11 cellular contexts compared by ENCODE assay signal in genomic region chr1:30755746-30756145, GRCh38. TPM values are rescaled to one million over a fixed set of nuclear protein-coding genes. Genes with fewer than 3 reads are reported as not detected.
DNase-seq lines count a peak whose midpoint lies in the region; ATAC-seq, FAIRE-seq and TF ChIP-seq lines count a peak whose summit lies in the region.
"Had no signal": no experiment of that assay in that cellular context is flagged by ENCODE, and none has a peak within 500 bp of the region (broad histone marks: within the 10 kb centered on the region; RNA-seq: fewer than 3 reads in every experiment).

No MANE protein-coding gene starts in this region.

- H3K27ac Mint-ChIP-seq in activated T-helper 1 cell treated with anti-CD3 and anti-CD28 coated beads, Interleukin-12 subunit alpha, Interleukin-12 subunit beta, Interleukin-2, Interleukin-4 antibody, amounts not matched to agents 30 ng/mL and 10 ng/mL and 1 ng/mL, durations not matched to agents 14 hours and 24 hours and 36 hours = peak overlapping the region; percentile 42

- H4K20me1 ChIP-seq in HepG2 (ENCODE audit: insufficient read depth, low read length) = no peaks in the 10 kb centered on the region

- FAIRE-seq in HepG2 (lab: Jason Lieb, UNC) = no peak

- peaks cover 21% of the 10 kb centered on the region for H3K36me3 Mint-ChIP-seq in activated T-helper 1 cell treated with anti-CD3 and anti-CD28 coated beads, Interleukin-12 subunit alpha, Interleukin-12 subunit beta, Interleukin-2, Interleukin-4 antibody, amounts not matched to agents 30 ng/mL and 10 ng/mL and 1 ng/mL, durations not matched to agents 14 hours and 24 hours and 36 hours (ENCODE audit: low read depth)

- intact Hi-C loops in HepG2 (cut with micrococcal nuclease; ENCODE audit: unreplicated experiment) = no loop called here
- intact Hi-C loops in activated T-helper 1 cell treated with anti-CD3 and anti-CD28 coated beads, Interleukin-12 subunit alpha, Interleukin-12 subunit beta, Interleukin-2, Interleukin-4 antibody, amounts not matched to agents 30 ng/mL and 10 ng/mL and 1 ng/mL, durations not matched to agents 14 hours and 24 hours and 36 hours (cut with micrococcal nuclease) = loop anchor here (1.0 to 10.0 kb wide), 3 partner anchors 12 to 889 kb away; partner anchors contain the start of genes PEF1, SNRNP40 and ZCCHC17
- intact Hi-C loops in posterior vena cava (cut with DNase I) = no loop called here

- H3K27me3 Mint-ChIP-seq in activated T-helper 1 cell treated with anti-CD3 and anti-CD28 coated beads, Interleukin-12 subunit alpha, Interleukin-12 subunit beta, Interleukin-2, Interleukin-4 antibody, amounts not matched to agents 30 ng/mL and 10 ng/mL and 1 ng/mL, durations not matched to agents 14 hours and 24 hours and 36 hours (ENCODE audit: insufficient read depth) = no peaks in the 10 kb centered on the region

- H2AFZ ChIP-seq in HepG2 (ENCODE audit: low read length) = no peak overlapping the region

- H3K4me3 Mint-ChIP-seq in activated T-helper 1 cell treated with anti-CD3 and anti-CD28 coated beads, Interleukin-12 subunit alpha, Interleukin-12 subunit beta, Interleukin-2, Interleukin-4 antibody, amounts not matched to agents 30 ng/mL and 10 ng/mL and 1 ng/mL, durations not matched to agents 14 hours and 24 hours and 36 hours = peak overlapping the region; percentile 99

- no peaks in the 10 kb centered on the region for H3K27me3 ChIP-seq in liver (ENCODE audit: control insufficient read depth in 4 of 4, insufficient read depth in 4 of 4, low read length in 3 of 4)
- peaks cover 4 to 26% of the 10 kb centered on the region in 2 experiments; a peak in 3 of 5 replicates for H3K27me3 ChIP-seq in HepG2 (ENCODE audit: control insufficient read depth in 1 of 2, insufficient read depth in 2 of 2, low read length in 2 of 2)
- no peaks in the 10 kb centered on the region for H3K27me3 ChIP-seq in mononuclear cell (ENCODE audit: insufficient read depth, low read length)

- no peak overlapping the region for H3K4me2 ChIP-seq in HepG2 (ENCODE audit: low read depth, low read length)

- no peak for ATAC-seq in HepG2
- ATAC-seq in GM19328 (IDR thresholded peaks at IDR 0.05; ENCODE audit: unreplicated experiment) = no peak

- no peak for DNase-seq in HepG2 (ENCODE audit: low spot score)
- no peak for DNase-seq in activated T-helper 1 cell treated with anti-CD3 and anti-CD28 coated beads, Interleukin-12 subunit alpha, Interleukin-12 subunit beta, Interleukin-2, Interleukin-4 antibody, amounts not matched to agents 30 ng/mL and 10 ng/mL and 1 ng/mL, durations not matched to agents 14 hours and 24 hours and 36 hours (ENCODE audit: low spot score)
- DNase-seq in posterior vena cava (ENCODE audit: low spot score) = no peak
- no peak for DNase-seq in SIG-M5 (lab: John Stamatoyannopoulos, UW)
- DNase-seq: NCI-H1436 had no signal

- WGBS in liver = 88% methylated on average over 4 of the region's 4 CpGs
- 79% methylated on average over 4 of the region's 4 CpGs for WGBS in HepG2 (ENCODE audit: low lambda C conversion rate)
- WGBS in urinary bladder = 79% methylated on average over 4 of the region's 4 CpGs

- no peak overlapping the region for H3K9ac ChIP-seq in liver (ENCODE audit: low read depth in 1 of 2, low read length in 2 of 2)
- no peak overlapping the region for H3K9ac ChIP-seq in HepG2 (ENCODE audit: insufficient read depth, low read depth, low read length)

- H3K4me1 Mint-ChIP-seq in activated T-helper 1 cell treated with anti-CD3 and anti-CD28 coated beads, Interleukin-12 subunit alpha, Interleukin-12 subunit beta, Interleukin-2, Interleukin-4 antibody, amounts not matched to agents 30 ng/mL and 10 ng/mL and 1 ng/mL, durations not matched to agents 14 hours and 24 hours and 36 hours (ENCODE audit: low read depth) = peaks cover 90% of the 10 kb centered on the region

- H3K9me3 ChIP-seq in liver (ENCODE audit: control insufficient read depth in 4 of 4, low read length in 3 of 4) (no peaks in the 10 kb centered on the region), HepG2 (ENCODE audit: low read length) (no peaks in the 10 kb centered on the region), mononuclear cell (ENCODE audit: low read depth, low read length) (no peaks in the 10 kb centered on the region)

- POLR2A ChIA-PET in HepG2 (lab: Yijun Ruan, JAX) = interaction anchor here (1.4 kb wide), 1 partner anchor 37 kb away, joined by 4 read pairs; no protein-coding TSS in a partner anchor

- in situ Hi-C loops in HepG2 (cut with HindIII; ENCODE audit: extremely low pct_ligation_motif_present, low pct_unique_long_range_greater_than_20kb) = no loop called here

- H3K36me3 ChIP-seq in liver (ENCODE audit: control insufficient read depth in 4 of 4, insufficient read depth in 3 of 4, low read depth in 1 of 4, low read length in 3 of 4) = no peaks in the 10 kb centered on the region
- no peaks in the 10 kb centered on the region for H3K36me3 ChIP-seq in HepG2 (replicated peaks in 1 of 2; ENCODE audit: control insufficient read depth in 1 of 2, insufficient read depth in 2 of 2, low read length in 2 of 2)
- H3K36me3 ChIP-seq in urinary bladder (ENCODE audit: insufficient read depth) = no peaks in the 10 kb centered on the region

- no TSS peak for BruUV-seq in HepG2 (replicated peaks; lab: Mats Ljungman, UMichigan)

- TF ChIP-seq CTCF in liver (IDR thresholded peaks at IDR 0.05; ENCODE audit: low read depth, low read length, missing input control) (no peak), HepG2 (CRISPR knock-in tag; IDR thresholded peaks at IDR 0.05) (no peak)

- no peaks in the 10 kb centered on the region for H3K79me2 ChIP-seq in HepG2 (ENCODE audit: insufficient read depth, low read length)

- TF ChIP-seq EP300 in HepG2 (IDR thresholded peaks at IDR 0.05; ENCODE audit: low read depth in 2 of 2, low read length in 2 of 2) (no peak), HepG2 (CRISPR knock-in tag; IDR thresholded peaks at IDR 0.05; ENCODE audit: borderline replicate concordance) (no peak)

- no peaks in the 10 kb centered on the region for H3K9me3 Mint-ChIP-seq in activated T-helper 1 cell treated with anti-CD3 and anti-CD28 coated beads, Interleukin-12 subunit alpha, Interleukin-12 subunit beta, Interleukin-2, Interleukin-4 antibody, amounts not matched to agents 30 ng/mL and 10 ng/mL and 1 ng/mL, durations not matched to agents 14 hours and 24 hours and 36 hours

- TF ChIP-seq RAD21 in liver (IDR thresholded peaks at IDR 0.05) (no peak), HepG2 (CRISPR knock-in tag; IDR thresholded peaks at IDR 0.05) (no peak)

- peaks cover 0 to 7% (median 0%) of the 10 kb centered on the region in 4 donors for H3K4me1 ChIP-seq in liver (ENCODE audit: control insufficient read depth in 4 of 4, insufficient read depth in 4 of 4, low read length in 3 of 4)
- H3K4me1 ChIP-seq in HepG2 (ENCODE audit: insufficient read depth, low read length) = peaks cover 8% of the 10 kb centered on the region; the same call in 1 of the 2 replicates
- peaks cover 87% of the 10 kb centered on the region for H3K4me1 ChIP-seq in mononuclear cell (ENCODE audit: insufficient read depth, low read length)
- H3K4me1 ChIP-seq in urinary bladder (ENCODE audit: insufficient read depth) = no peaks in the 10 kb centered on the region

- CTCF ChIA-PET in HepG2 (lab: Yijun Ruan, JAX; ENCODE audit: low intra/inter-chr PET ratio, low total read pairs) = no interaction called here

- H3K27ac ChIP-seq in liver (ENCODE audit: low read depth in 1 of 2, low read length in 2 of 2) (peak overlapping the region; percentile 52 to 73), HepG2 (ENCODE audit: extremely low read length, insufficient read depth, low read length) (no peak overlapping the region), urinary bladder (ENCODE audit: low read depth) (no peak overlapping the region)
- H3K27ac ChIP-seq: C4-2B had no signal

- H3K4me3 ChIP-seq in liver (ENCODE audit: low read depth in 1 of 3, low read length in 3 of 3) = peak overlapping the region; percentile 5 to 45 (median 24)
- no peak overlapping the region for H3K4me3 ChIP-seq in HepG2 (replicated peaks in 1 of 3; ENCODE audit: insufficient read depth in 1 of 3, low read depth in 2 of 3, low read length in 3 of 3)
- peak overlapping the region; percentile 100 for H3K4me3 ChIP-seq in mononuclear cell (ENCODE audit: low read length)
- H3K4me3 ChIP-seq in urinary bladder (ENCODE audit: low read depth, low read length) = peak overlapping the region; percentile 4

- TF ChIP-seq POLR2A in HepG2 (IDR thresholded peaks at IDR 0.05; ENCODE audit: insufficient read depth in 1 of 2, low read depth in 2 of 2, low read length in 2 of 2) = no peak

RNA-seq across cellular contexts. Expression of gene LAPTM5, which starts 1.8 kb away (rescaled TPM):
- total RNA-seq in liver = 10 to 100 TPM; 22.3 to 33.8 TPM
- 10 to 100 TPM; 18.0 to 46.2 TPM for polyA plus RNA-seq in liver
- total RNA-seq in HepG2 (2016; rRNA removed; fragmentation: Illumina TruSeq; extraction: Trizol) = 0.34 and 0.86 TPM in 2 replicates
- 0.18 and 0.30 TPM in 2 replicates for total RNA-seq in HepG2 (2016; cell fraction: cytosol; rRNA removed; fragmentation: Illumina TruSeq; extraction: Trizol; ENCODE audit: low read depth)
- 0.18 and 0.45 TPM in 2 replicates for total RNA-seq in HepG2 (2016; cell fraction: insoluble cytoplasmic fraction; rRNA removed; fragmentation: Illumina TruSeq; extraction: Trizol)
- total RNA-seq in HepG2 (2016; cell fraction: membrane; rRNA removed; fragmentation: Illumina TruSeq; extraction: Trizol) = 0.48 and 0.56 TPM in 2 replicates
- total RNA-seq in HepG2 (2016; cell fraction: nucleus; rRNA removed; fragmentation: Illumina TruSeq; extraction: Trizol) = 0.34 and 0.53 TPM in 2 replicates
- 0.41 and 0.76 TPM in 2 replicates for polyA plus RNA-seq in HepG2 (2011; rRNA removed)
- polyA plus RNA-seq in HepG2 (2011; cell fraction: cytosol; rRNA removed) = 0.64 and 0.79 TPM in 2 replicates
- polyA plus RNA-seq in HepG2 (2011; cell fraction: nucleus; rRNA removed) = 0.59 and 0.61 TPM in 2 replicates
- 0.19 and 0.38 TPM in 2 replicates for polyA plus RNA-seq in HepG2 (2012)
- 0.33 and 0.38 TPM in 2 replicates for polyA plus RNA-seq in HepG2 (2016; cell fraction: cytosol; fragmentation: Illumina TruSeq; extraction: Trizol; ENCODE audit: low read depth)
- polyA plus RNA-seq in HepG2 (2016; cell fraction: insoluble cytoplasmic fraction; fragmentation: Illumina TruSeq; extraction: Trizol; ENCODE audit: low read depth) = 0.57 and 0.76 TPM in 2 replicates
- polyA plus RNA-seq in HepG2 (2016; cell fraction: membrane; fragmentation: Illumina TruSeq; extraction: Trizol; ENCODE audit: low read depth) = 0.54 and 0.79 TPM in 2 replicates
- polyA plus RNA-seq in HepG2 (2016; cell fraction: nucleus; fragmentation: Illumina TruSeq; extraction: Trizol; ENCODE audit: insufficient read depth, low read depth) = 1.1 TPM in 2 replicates
- polyA minus RNA-seq in HepG2 (2011; rRNA and poly(A)+ RNA removed; ENCODE audit: low replicate concordance) = 2.1 and 4.6 TPM in 2 replicates
- 0.59 TPM in 1 of 2 replicates, not detected in the other for polyA minus RNA-seq in HepG2 (2011; cell fraction: cytosol; rRNA and poly(A)+ RNA removed)
- polyA minus RNA-seq in HepG2 (2011; cell fraction: nucleus; rRNA and poly(A)+ RNA removed) = not detected in 2 replicates
- 199 and 214 TPM in 2 replicates for total RNA-seq in activated T-helper 1 cell treated with anti-CD3 and anti-CD28 coated beads, Interleukin-12 subunit alpha, Interleukin-12 subunit beta, Interleukin-2, Interleukin-4 antibody, amounts not matched to agents 30 ng/mL and 10 ng/mL and 1 ng/mL, durations not matched to agents 14 hours and 24 hours and 36 hours
- 719 TPM for total RNA-seq in mononuclear cell
- total RNA-seq in urinary bladder = 20.4 TPM
- polyA plus RNA-seq in urinary bladder = 99.9 TPM
- total RNA-seq in posterior vena cava = 100 to 1,000 TPM in 1 of 2 donors, 10 to 100 TPM in 1; 80.1 to 120 TPM
- total RNA-seq: fibroblast of villous mesenchyme had no signal

RNA-seq across cellular contexts. Expression of gene MATN1, which starts 32.4 kb away (rescaled TPM):
- total RNA-seq in liver (under 1 TPM in 1 of 2 donors, not detected in 1; 0.19 TPM), HepG2 (2016; rRNA removed; fragmentation: Illumina TruSeq; extraction: Trizol) (0.04 TPM in 1 of 2 replicates, not detected in the other), mononuclear cell (1.6 TPM), urinary bladder (0.85 TPM), posterior vena cava (not detected)
- polyA plus RNA-seq in liver (not detected), HepG2 (2011; rRNA removed) (0.03 and 0.05 TPM in 2 replicates), urinary bladder (0.24 TPM)
- total RNA-seq in HepG2 (2016; cell fraction: cytosol; rRNA removed; fragmentation: Illumina TruSeq; extraction: Trizol; ENCODE audit: low read depth) = not detected in 2 replicates
- total RNA-seq in HepG2 (2016; cell fraction: insoluble cytoplasmic fraction; rRNA removed; fragmentation: Illumina TruSeq; extraction: Trizol) = not detected in 2 replicates
- not detected in 2 replicates for total RNA-seq in HepG2 (2016; cell fraction: membrane; rRNA removed; fragmentation: Illumina TruSeq; extraction: Trizol)
- not detected in 2 replicates for total RNA-seq in HepG2 (2016; cell fraction: nucleus; rRNA removed; fragmentation: Illumina TruSeq; extraction: Trizol)
- polyA plus RNA-seq in HepG2 (2011; cell fraction: cytosol; rRNA removed) = 0.11 TPM in 1 of 2 replicates, not detected in the other
- 0.66 and 0.77 TPM in 2 replicates for polyA plus RNA-seq in HepG2 (2011; cell fraction: nucleus; rRNA removed)
- 0.05 TPM in 1 of 2 replicates, not detected in the other for polyA plus RNA-seq in HepG2 (2012)
- polyA plus RNA-seq in HepG2 (2016; cell fraction: cytosol; fragmentation: Illumina TruSeq; extraction: Trizol; ENCODE audit: low read depth) = not detected in 2 replicates
- not detected in 2 replicates for polyA plus RNA-seq in HepG2 (2016; cell fraction: insoluble cytoplasmic fraction; fragmentation: Illumina TruSeq; extraction: Trizol; ENCODE audit: low read depth)
- polyA plus RNA-seq in HepG2 (2016; cell fraction: membrane; fragmentation: Illumina TruSeq; extraction: Trizol; ENCODE audit: low read depth) = not detected in 2 replicates
- polyA plus RNA-seq in HepG2 (2016; cell fraction: nucleus; fragmentation: Illumina TruSeq; extraction: Trizol; ENCODE audit: insufficient read depth, low read depth) = 0.26 TPM in 1 of 2 replicates, not detected in the other
- 0.12 TPM in 1 of 2 replicates, not detected in the other for polyA minus RNA-seq in HepG2 (2011; rRNA and poly(A)+ RNA removed; ENCODE audit: low replicate concordance)
- not detected in 2 replicates for polyA minus RNA-seq in HepG2 (2011; cell fraction: cytosol; rRNA and poly(A)+ RNA removed)
- 0.12 and 0.26 TPM in 2 replicates for polyA minus RNA-seq in HepG2 (2011; cell fraction: nucleus; rRNA and poly(A)+ RNA removed)
- total RNA-seq in activated T-helper 1 cell treated with anti-CD3 and anti-CD28 coated beads, Interleukin-12 subunit alpha, Interleukin-12 subunit beta, Interleukin-2, Interleukin-4 antibody, amounts not matched to agents 30 ng/mL and 10 ng/mL and 1 ng/mL, durations not matched to agents 14 hours and 24 hours and 36 hours = 0.42 and 0.70 TPM in 2 replicates
- total RNA-seq: fibroblast of villous mesenchyme had no signal

Comparison
In these comparisons a context has a peak if more than half of its experiments do, and no peak if none do; other contexts are left out.
1. H3K27ac ChIP-seq: peak in liver (2 of 2); none in HepG2 (single experiment) and urinary bladder (single experiment).
2. H3K4me3 ChIP-seq: peak in liver (3 of 3), mononuclear cell (single experiment) and urinary bladder (single experiment); none in HepG2 (0 of 3).
3. RNA of gene LAPTM5, which starts 1.8 kb away (total RNA-seq): 719 TPM in mononuclear cell (single experiment), 199 to 214 TPM in activated T-helper 1 cell treated with anti-CD3 and anti-CD28 coated beads, Interleukin-12 subunit alpha, Interleukin-12 subunit beta, Interleukin-2, Interleukin-4 antibody, amounts not matched to agents 30 ng/mL and 10 ng/mL and 1 ng/mL, durations not matched to agents 14 hours and 24 hours and 36 hours, 80.1 to 120 TPM in posterior vena cava, 22.3 to 33.8 TPM in liver and 20.4 TPM in urinary bladder (single experiment); 0.18 to 0.86 TPM in HepG2; every median in the first group is over 10 times any median in the second.